10 cellular contexts compared by ENCODE assay signal in genomic region chr6:75418233-75418632, GRCh38.
DNase-seq lines count a peak whose midpoint lies in the region; ATAC-seq, FAIRE-seq and TF ChIP-seq lines count a peak whose summit lies in the region.
"Had no signal": no experiment of that assay in that cellular context is flagged by ENCODE, and none has a peak within 500 bp of the region (broad histone marks: within the 10 kb centered on the region; RNA-seq: fewer than 3 reads in every experiment).

No MANE protein-coding gene starts in this region.

- intact Hi-C loops in endothelial cell of umbilical vein (cut with micrococcal nuclease) = loop anchor here (1.0 to 5.0 kb wide), 6 partner anchors 61 to 121 kb away; no protein-coding TSS in a partner anchor
- intact Hi-C loops in CD8-positive, alpha-beta T cell (cut with DNase I, micrococcal nuclease) = no loop called here

- peak; percentile 17 for TF ChIP-seq POLR2A in endothelial cell of umbilical vein (IDR thresholded peaks at IDR 0.05; ENCODE audit: low read depth, low read length)

- peak; percentile 91 for FAIRE-seq in endothelial cell of umbilical vein (lab: Jason Lieb, UNC)

- H3K4me1 ChIP-seq in endothelial cell of umbilical vein (ENCODE audit: control insufficient read depth, extremely low read depth, insufficient read depth, low read length) = peaks cover 48% of the 10 kb centered on the region
- no peaks in the 10 kb centered on the region for H3K4me1 ChIP-seq in CD8-positive, alpha-beta T cell (ENCODE audit: insufficient read depth, low read length)

- no peaks in the 10 kb centered on the region for H3K27me3 ChIP-seq in endothelial cell of umbilical vein (ENCODE audit: control insufficient read depth in 2 of 2, insufficient read depth in 2 of 2, low read length in 2 of 2)
- H3K27me3 ChIP-seq in CD8-positive, alpha-beta T cell (ENCODE audit: insufficient read depth, low read length) = no peaks in the 10 kb centered on the region

- peak overlapping the region; percentile 61 for H3K4me2 ChIP-seq in endothelial cell of umbilical vein (ENCODE audit: insufficient read depth, low read length)

- no peaks in the 10 kb centered on the region for H3K9me1 ChIP-seq in endothelial cell of umbilical vein (replicated peaks; ENCODE audit: control insufficient read depth, extremely low read depth, insufficient read depth, low read length)

- H3K4me3 Mint-ChIP-seq in CD8-positive, alpha-beta T cell = no peak overlapping the region
- H3K4me3 Mint-ChIP-seq: activated T-helper 1 cell treated with anti-CD3 and anti-CD28 coated beads, Interleukin-12 subunit alpha, Interleukin-12 subunit beta, Interleukin-2, Interleukin-4 antibody, amounts not matched to agents 30 ng/mL and 10 ng/mL and 1 ng/mL, durations not matched to agents 14 hours and 24 hours and 36 hours had no signal

- H4K20me1 ChIP-seq in endothelial cell of umbilical vein (replicated peaks; ENCODE audit: control insufficient read depth, extremely low read depth, insufficient read depth, low read length) = no peaks in the 10 kb centered on the region

- ATAC-seq in GM21367 (IDR thresholded peaks at IDR 0.05; ENCODE audit: unreplicated experiment) (peak; percentile 62), HG03469 (IDR thresholded peaks at IDR 0.05; ENCODE audit: unreplicated experiment) (peak; percentile 79)
- no peak for ATAC-seq in CD8-positive, alpha-beta T cell

- no peak overlapping the region for H3K4me3 ChIP-seq in endothelial cell of umbilical vein (replicated peaks in 1 of 3; ENCODE audit: insufficient read depth in 1 of 3, low read depth in 1 of 3, low read length in 3 of 3)
- H3K4me3 ChIP-seq in CD8-positive, alpha-beta T cell (ENCODE audit: low read depth, low read length) = no peak overlapping the region

- no peak for TF ChIP-seq CTCF in endothelial cell of umbilical vein (IDR thresholded peaks at IDR 0.05; ENCODE audit: extremely low read depth in 1 of 2, insufficient read depth in 1 of 2, low read depth in 1 of 2, low read length in 2 of 2)
- no peak for TF ChIP-seq CTCF in CD8-positive, alpha-beta T cell (IDR thresholded peaks at IDR 0.05)

- H3K36me3 ChIP-seq in endothelial cell of umbilical vein (ENCODE audit: control insufficient read depth in 2 of 2, extremely low read depth in 1 of 2, insufficient read depth in 2 of 2, low read length in 2 of 2) = no peaks in the 10 kb centered on the region
- no peaks in the 10 kb centered on the region for H3K36me3 ChIP-seq in CD8-positive, alpha-beta T cell (ENCODE audit: insufficient read depth, low read length)

- BruUV-seq in endothelial cell of umbilical vein (replicated peaks; lab: Mats Ljungman, UMichigan) = no TSS peak

- POLR2A ChIA-PET in endothelial cell of umbilical vein (lab: Charles Lee) = interaction anchor here (1.2 kb wide), 1 partner anchor 106 kb away, joined by 4 read pairs; no protein-coding TSS in a partner anchor
- POLR2A ChIA-PET in CD8-positive, alpha-beta T cell (lab: Charles Lee) = no interaction called here

- no peak overlapping the region for H3K27ac Mint-ChIP-seq in CD8-positive, alpha-beta T cell
- H3K27ac Mint-ChIP-seq: activated T-helper 1 cell treated with anti-CD3 and anti-CD28 coated beads, Interleukin-12 subunit alpha, Interleukin-12 subunit beta, Interleukin-2, Interleukin-4 antibody, amounts not matched to agents 30 ng/mL and 10 ng/mL and 1 ng/mL, durations not matched to agents 14 hours and 24 hours and 36 hours had no signal

- peaks cover 28% of the 10 kb centered on the region for H3K27me3 Mint-ChIP-seq in CD8-positive, alpha-beta T cell (ENCODE audit: low read depth)

- no peak overlapping the region for H2AFZ ChIP-seq in endothelial cell of umbilical vein (ENCODE audit: low read depth, low read length)

- dilution Hi-C loops in endothelial cell of umbilical vein (cut with MboI; ENCODE audit: extremely low pct_ligation_motif_present, low sequenced_read_pairs) = no loop called here

- DNase-seq in COR-L47 (lab: John Stamatoyannopoulos, UW) (peak; percentile 26), endothelial cell of umbilical vein (ENCODE audit: low read depth, low spot score) (peak; percentile 94), activated T-cell treated with anti-CD3 and anti-CD28 coated beads for 4 hours (no peak), UCSD-AML1 (lab: John Stamatoyannopoulos, UW; ENCODE audit: unreplicated experiment) (no peak), NCI-H1092 treated with DMSO at 0.1 percent for 48 hours (lab: John Stamatoyannopoulos, UW) (no peak)
- DNase-seq in CD8-positive, alpha-beta T cell = no peak

- CTCF ChIA-PET in endothelial cell of umbilical vein (lab: Charles Lee) = interaction anchor here (1.0 to 2.6 kb wide), 7 partner anchors 10 to 121 kb away, joined by 3 to 9 read pairs (median 4); no protein-coding TSS in a partner anchor
- CTCF ChIA-PET in CD8-positive, alpha-beta T cell (lab: Charles Lee) = no interaction called here

- H3K79me2 ChIP-seq in endothelial cell of umbilical vein (ENCODE audit: control insufficient read depth, insufficient read depth, low read length) = no peaks in the 10 kb centered on the region

- H3K9ac ChIP-seq in endothelial cell of umbilical vein (replicated peaks; ENCODE audit: extremely low read depth, insufficient read depth, low read length) = peak overlapping the region; percentile 45

- no peaks in the 10 kb centered on the region for H3K9me3 Mint-ChIP-seq in CD8-positive, alpha-beta T cell
- H3K9me3 Mint-ChIP-seq: activated T-helper 1 cell treated with anti-CD3 and anti-CD28 coated beads, Interleukin-12 subunit alpha, Interleukin-12 subunit beta, Interleukin-2, Interleukin-4 antibody, amounts not matched to agents 30 ng/mL and 10 ng/mL and 1 ng/mL, durations not matched to agents 14 hours and 24 hours and 36 hours had no signal

- H3K27ac ChIP-seq in endothelial cell of umbilical vein (ENCODE audit: insufficient read depth, low read depth, low read length) = peak overlapping the region; percentile 81
- H3K27ac ChIP-seq in CD8-positive, alpha-beta T cell (ENCODE audit: low read depth, low read length) = no peak overlapping the region
- H3K27ac ChIP-seq: C4-2B had no signal

- H3K4me1 Mint-ChIP-seq in CD8-positive, alpha-beta T cell (ENCODE audit: low read depth) = no peaks in the 10 kb centered on the region

- H3K9me3 ChIP-seq in endothelial cell of umbilical vein (replicated peaks; ENCODE audit: control insufficient read depth, insufficient read depth, low read length) = no peaks in the 10 kb centered on the region
- H3K9me3 ChIP-seq in CD8-positive, alpha-beta T cell (ENCODE audit: low read length) = no peaks in the 10 kb centered on the region

- no peaks in the 10 kb centered on the region for H3K36me3 Mint-ChIP-seq in CD8-positive, alpha-beta T cell

TF ChIP-seq in endothelial cell of umbilical vein, 7 proteins besides CTCF, POLR2A, EP300 and RAD21:
- TF ChIP-seq MYC (IDR thresholded peaks at IDR 0.05; ENCODE audit: low read depth, low read length) (no peak), FOS (IDR thresholded peaks at IDR 0.05; ENCODE audit: borderline replicate concordance, insufficient read depth, low read length) (peak; percentile 81), POLR2AphosphoS5 (IDR thresholded peaks at IDR 0.05; ENCODE audit: insufficient read depth, low read depth, low read length) (peak; percentile 61), GATA2 (IDR thresholded peaks at IDR 0.05; ENCODE audit: insufficient read depth, insufficient read length, low read depth, low read length) (no peak), EZH2 (IDR thresholded peaks at IDR 0.05; ENCODE audit: borderline replicate concordance, low read depth, low read length, severe bottlenecking) (no peak), JUN (IDR thresholded peaks at IDR 0.05; ENCODE audit: borderline replicate concordance, insufficient read depth, insufficient read length, low read depth) (peak; percentile 92)

Comparison
In these comparisons a context has a peak if more than half of its experiments do, and no peak if none do; other contexts are left out.
1. DNase-seq: peak in COR-L47 (single experiment) and endothelial cell of umbilical vein (single experiment); none in activated T-cell treated with anti-CD3 and anti-CD28 coated beads for 4 hours (single experiment), UCSD-AML1 (single experiment), NCI-H1092 treated with DMSO at 0.1 percent for 48 hours (single experiment) and CD8-positive, alpha-beta T cell (0 of 7).